In the genomic region with DNA sequence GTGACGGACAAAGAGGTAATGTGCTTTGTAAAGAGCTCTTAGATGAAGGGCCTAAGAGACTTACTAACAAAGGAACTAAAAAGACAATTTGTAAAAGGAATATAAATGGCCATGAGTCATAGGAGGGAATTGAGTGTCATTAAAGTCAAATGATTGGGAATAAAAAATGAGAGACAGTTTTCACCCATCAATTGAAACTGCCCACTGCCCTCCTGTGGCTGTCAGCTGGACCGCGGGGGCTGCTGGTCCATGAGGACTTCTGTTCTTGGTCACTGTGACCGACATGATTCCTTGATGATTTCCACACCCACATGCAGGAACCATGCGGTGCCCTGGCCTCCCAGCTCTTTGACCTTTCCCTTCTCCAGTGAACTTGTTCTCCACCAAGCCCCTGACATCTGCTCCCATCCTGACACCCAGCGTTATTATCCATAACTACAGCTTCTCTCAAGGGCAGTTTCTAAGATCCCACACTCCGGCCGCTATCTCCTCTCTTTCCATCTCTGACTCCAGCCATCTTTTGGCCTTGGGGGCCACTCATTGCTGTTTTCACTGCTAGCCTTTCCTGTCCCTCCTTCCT, we compare ENCODE assay signal across 12 cellular contexts. TPM values are rescaled to one million over a fixed set of nuclear protein-coding genes. Genes with fewer than 3 reads are reported as not detected.
DNase-seq lines count a peak whose midpoint lies in the region; ATAC-seq and TF ChIP-seq lines count a peak whose summit lies in the region.
"Had no signal": no experiment of that assay in that cellular context is flagged by ENCODE, and none has a peak within 500 bp of the region (broad histone marks: within the 10 kb centered on the region; RNA-seq: fewer than 3 reads in every experiment).

No MANE protein-coding gene starts in this region.

- H3K9me2 ChIP-seq in OCI-LY7 (ENCODE audit: insufficient read depth, low read length), result no peaks in the 10 kb centered on the region

- TF ChIP-seq CTCF in 22Rv1 (IDR thresholded peaks at IDR 0.05) (peak; percentile 65), GM12864 (IDR thresholded peaks at IDR 0.05; ENCODE audit: low read depth, low read length, missing control alignments) (peak; percentile 16), OCI-LY7 (conservative IDR thresholded peaks at IDR 0.05; ENCODE audit: low read length) (peak; percentile 55), fibroblast of pulmonary artery (IDR thresholded peaks at IDR 0.05; ENCODE audit: low read length, missing control alignments) (peak; percentile 39)

- POLR2A ChIA-PET in OCI-LY7 (lab: Charles Lee), result interaction anchor here (0.6 to 1.3 kb wide), 5 partner anchors 10 to 241 kb away, joined by 3 to 4 read pairs (median 3); no protein-coding TSS in a partner anchor

- BruUV-seq in OCI-LY7 (replicated peaks; lab: Mats Ljungman, UMichigan), result no TSS peak

- DNase-seq in GM12864 (ENCODE audit: low read depth) (no peak), OCI-LY7 (ENCODE audit: low spot score) (peak; percentile 21), fibroblast of pulmonary artery (ENCODE audit: low read depth) (peak; percentile 24), HPDE6-E6E7 (ENCODE audit: extremely low spot score) (no peak)
- DNase-seq: CD4-positive, alpha-beta memory T cell; NCI-H187; small intestine; stimulated activated naive CD8-positive, alpha-beta T cell treated with anti-CD3 and anti-CD28 coated beads, Interleukin-15, Interleukin-2, amounts not matched to agents 100 U/mL and 50 U/mL, for 24 hours had no signal

- no peaks in the 10 kb centered on the region for H4K20me1 ChIP-seq in OCI-LY7 (ENCODE audit: insufficient read depth, low read length)

- intact Hi-C loops in OCI-LY7 (cut with micrococcal nuclease; ENCODE audit: unreplicated experiment), result loop anchor here (1.0 kb wide), 1 partner anchor 58 kb away; no protein-coding TSS in a partner anchor

- peaks cover 9% of the 10 kb centered on the region for H3K4me1 ChIP-seq in OCI-LY7 (ENCODE audit: insufficient read depth, low read length, poor library complexity, severe bottlenecking)

- H2AFZ ChIP-seq in OCI-LY7 (ENCODE audit: low read length), result no peak overlapping the region

- H3K36me3 ChIP-seq in OCI-LY7 (ENCODE audit: insufficient read depth, low read length), result peaks cover 15% of the 10 kb centered on the region

- H3K27ac ChIP-seq in 22Rv1 (no peak overlapping the region), OCI-LY7 (ENCODE audit: low read depth, low read length, poor library complexity, severe bottlenecking) (no peak overlapping the region)

- no peaks in the 10 kb centered on the region for H3K9me3 ChIP-seq in OCI-LY7 (ENCODE audit: low read length)

- H3K4me3 ChIP-seq in GM12864 (ENCODE audit: low read depth, low read length), result no peak overlapping the region
- no peak overlapping the region for H3K4me3 ChIP-seq in OCI-LY7 (ENCODE audit: low read depth, low read length, poor library complexity, severe bottlenecking)
- no peak overlapping the region for H3K4me3 ChIP-seq in fibroblast of pulmonary artery (replicated peaks; ENCODE audit: low read depth, low read length)

- ATAC-seq in HG02623 (IDR thresholded peaks at IDR 0.05; ENCODE audit: unreplicated experiment), result no peak
- ATAC-seq in HG03439 (IDR thresholded peaks at IDR 0.05; ENCODE audit: unreplicated experiment), result no peak
- no peak for ATAC-seq in GM19395 (IDR thresholded peaks at IDR 0.05; ENCODE audit: unreplicated experiment)
- ATAC-seq: stimulated activated naive CD8-positive, alpha-beta T cell treated with anti-CD3 and anti-CD28 coated beads, Interleukin-15, Interleukin-2, amounts not matched to agents 100 U/mL and 50 U/mL, for 24 hours had no signal

- no peak overlapping the region for H3K4me2 ChIP-seq in OCI-LY7 (ENCODE audit: low read length)

- CTCF ChIA-PET in OCI-LY7 (lab: Charles Lee; ENCODE audit: unreplicated experiment), result interaction anchor here (1.1 to 1.2 kb wide), 2 partner anchors 59 to 144 kb away, joined by 3 to 5 read pairs; no protein-coding TSS in a partner anchor

- no peaks in the 10 kb centered on the region for H3K79me2 ChIP-seq in OCI-LY7 (ENCODE audit: insufficient read depth, low read depth, low read length)

RNA-seq across cellular contexts. Expression of gene C12orf75, which starts 48.4 kb away (rescaled TPM):
- 147 and 174 TPM in 2 replicates for total RNA-seq in OCI-LY7 (2014; rRNA removed; shearing (Covaris generic))
- 448 and 505 TPM in 2 replicates for total RNA-seq in OCI-LY7 (2022)

Comparison
In these comparisons a context has a peak if more than half of its experiments do, and no peak if none do; other contexts are left out.
1. DNase-seq: peak in OCI-LY7 (single experiment) and fibroblast of pulmonary artery (single experiment); none in GM12864 (single experiment) and HPDE6-E6E7 (single experiment).
2. Peak in every context shown above with its lines, with median percentiles within 50 percentile points of each other: CTCF ChIP-seq.